ENCODE assay signal across 8 cellular contexts in the genomic region with DNA sequence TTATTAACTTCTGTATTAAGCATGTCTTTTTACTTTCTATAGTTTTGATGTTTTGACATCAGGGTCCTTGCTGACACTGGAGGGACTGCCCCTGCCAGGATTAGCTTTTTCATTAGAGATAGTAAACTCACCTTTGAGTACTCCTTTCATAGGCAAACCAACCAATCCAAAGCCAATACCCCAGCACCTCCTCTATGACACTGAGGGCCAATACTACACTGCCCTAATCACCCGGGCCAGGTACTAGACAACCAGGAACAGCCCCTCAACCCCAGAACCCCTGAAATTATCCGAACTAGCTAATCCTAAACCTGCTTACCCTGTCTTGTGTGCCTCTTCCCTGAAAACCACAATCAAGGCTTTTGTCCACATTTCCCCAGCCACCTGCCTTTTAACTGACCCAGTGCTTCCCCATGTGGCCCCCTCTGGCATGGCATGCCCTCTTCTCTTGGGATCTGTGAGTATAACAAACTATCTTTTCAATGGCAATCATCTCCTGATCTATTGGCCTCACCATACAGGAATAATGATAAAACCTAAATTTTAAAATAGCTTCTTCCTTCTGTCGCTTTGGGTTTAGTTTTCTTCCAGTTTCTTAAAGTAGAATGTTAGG. TPM values are rescaled to one million over a fixed set of nuclear protein-coding genes. Genes with fewer than 3 reads are reported as not detected.
DNase-seq lines count a peak whose midpoint lies in the region; ATAC-seq, FAIRE-seq and TF ChIP-seq lines count a peak whose summit lies in the region.

No MANE protein-coding gene starts in this region.

- no peaks in the 10 kb centered on the region for H3K4me1 ChIP-seq in astrocyte (ENCODE audit: insufficient read depth, low read length)

- no peak overlapping the region for H3K9ac ChIP-seq in astrocyte (ENCODE audit: low read length)

- no peaks in the 10 kb centered on the region for H3K27me3 Mint-ChIP-seq in astrocyte (ENCODE audit: low read depth, unreplicated experiment)

- peaks cover 12% of the 10 kb centered on the region for H3K4me1 Mint-ChIP-seq in astrocyte (ENCODE audit: low read depth, unreplicated experiment)

- H3K4me2 ChIP-seq in astrocyte (ENCODE audit: low read length) = no peak overlapping the region

- no peaks in the 10 kb centered on the region for H3K27me3 ChIP-seq in astrocyte (ENCODE audit: insufficient read depth, low read length)

- peak; percentile 45 for TF ChIP-seq CTCF in HFF-Myc (IDR thresholded peaks at IDR 0.05; ENCODE audit: low read depth, low read length, missing control alignments)
- peak; percentile 32 for TF ChIP-seq CTCF in astrocyte (IDR thresholded peaks at IDR 0.05; ENCODE audit: insufficient read depth, low read depth, low read length)

- H4K20me1 ChIP-seq in astrocyte (ENCODE audit: insufficient read depth, low read length) = peaks cover 62% of the 10 kb centered on the region

- peaks cover 30% of the 10 kb centered on the region for H3K36me3 Mint-ChIP-seq in astrocyte (ENCODE audit: low read depth, unreplicated experiment)

- H2AFZ ChIP-seq in astrocyte (ENCODE audit: low read depth, low read length) = no peak overlapping the region

- no peaks in the 10 kb centered on the region for H3K9me3 ChIP-seq in astrocyte (ENCODE audit: insufficient read depth, low read depth, low read length)

- peaks cover 72% of the 10 kb centered on the region for H3K79me2 ChIP-seq in astrocyte (ENCODE audit: insufficient read depth, low read length)

- H3K36me3 ChIP-seq in astrocyte (ENCODE audit: insufficient read depth, low read length) = no peaks in the 10 kb centered on the region

- DNase-seq in COLO668 (lab: John Stamatoyannopoulos, UW; ENCODE audit: unreplicated experiment) = peak; percentile 8
- no peak for DNase-seq in HFF-Myc (ENCODE audit: extremely low read depth, low read depth)
- no peak for DNase-seq in astrocyte (ENCODE audit: low read depth)
- DNase-seq in midbrain (lab: John Stamatoyannopoulos, UW) = peak; percentile 31
- DNase-seq in stimulated activated CD4-positive, alpha-beta T cell treated with anti-CD3 and anti-CD28 coated beads, Interleukin-15, amount 100 ng/mL, for 24 hours = no peak
- DNase-seq in stimulated activated CD4-positive, alpha-beta T cell treated with anti-CD3 and anti-CD28 coated beads, Interleukin-2, amount 100 ng/mL, for 24 hours = no peak

- FAIRE-seq in astrocyte (lab: Jason Lieb, UNC) = no peak

- H3K4me3 Mint-ChIP-seq in astrocyte (ENCODE audit: unreplicated experiment) = no peak overlapping the region

- no peak overlapping the region for H3K27ac Mint-ChIP-seq in astrocyte (ENCODE audit: unreplicated experiment)

- H3K27ac ChIP-seq in astrocyte (ENCODE audit: low read depth, low read length) = no peak overlapping the region

- H3K9me3 Mint-ChIP-seq in astrocyte (ENCODE audit: unreplicated experiment) = peaks cover 4% of the 10 kb centered on the region

- ATAC-seq in HG03025 (IDR thresholded peaks at IDR 0.05; ENCODE audit: low FRiP score, unreplicated experiment) = no peak
- ATAC-seq in HG03196 (IDR thresholded peaks at IDR 0.05; ENCODE audit: unreplicated experiment) = no peak

- H3K4me3 ChIP-seq in HFF-Myc (replicated peaks; ENCODE audit: low read depth, low read length) (no peak overlapping the region), astrocyte (ENCODE audit: insufficient read depth, low read depth, low read length) (no peak overlapping the region)

RNA-seq across cellular contexts. Expression of gene RAB6A, which starts 31.2 kb away (rescaled TPM):
- 185 and 200 TPM in 2 replicates for total RNA-seq in astrocyte

RNA-seq across cellular contexts. Expression of gene MRPL48, which starts 58.0 kb away (rescaled TPM):
- total RNA-seq in astrocyte = 23.8 and 24.6 TPM in 2 replicates

Comparison
In these comparisons a context has a peak if more than half of its experiments do, and no peak if none do; other contexts are left out.
1. DNase-seq: peak in COLO668 (single experiment) and midbrain (single experiment); none in HFF-Myc (single experiment), astrocyte (single experiment), stimulated activated CD4-positive, alpha-beta T cell treated with anti-CD3 and anti-CD28 coated beads, Interleukin-15, amount 100 ng/mL, for 24 hours (single experiment) and stimulated activated CD4-positive, alpha-beta T cell treated with anti-CD3 and anti-CD28 coated beads, Interleukin-2, amount 100 ng/mL, for 24 hours (0 of 2).